ENCODE assay signal across 33 cellular contexts in genomic region chr17:1970843-1971384, GRCh38. TPM values are rescaled to one million over a fixed set of nuclear protein-coding genes. Genes with fewer than 3 reads are reported as not detected.
"Had no signal": no experiment of that assay in that cellular context is flagged by ENCODE, and none has a peak within 500 bp of the region (broad histone marks: within the 10 kb centered on the region; RNA-seq: fewer than 3 reads in every experiment).

No MANE protein-coding gene starts in this region.

- H3K27ac Mint-ChIP-seq: activated CD4-positive, alpha-beta T cell treated with anti-CD3 and anti-CD28 coated beads, Interleukin-2, amount 10 ng/mL, durations not matched to agents 24 days and 14 days; activated CD8-positive, alpha-beta T cell treated with anti-CD3 and anti-CD28 coated beads for 36 hours; activated naive CD8-positive, alpha-beta T cell treated with anti-CD3 and anti-CD28 coated beads for 36 hours; activated T-cell treated with anti-CD3 and anti-CD28 coated beads, Interleukin-2, amount 50 U/mL, for 72 hours; activated T-helper 17 cell treated with anti-CD3 and anti-CD28 coated beads, Interleukin-2, amount 50 U/mL, for 72 hours; T-helper 1 cell treated with Interleukin-12 subunit alpha and Interleukin-12 subunit beta and Interleukin-4 antibody, amounts not matched to agents 30 μg/mL and 1 μg/mL, for 36 hours; T-helper 2 cell treated with Interferon-gamma antibody and Interleukin-4, amounts not matched to agents 5 μg/mL and 100 μg/mL, for 36 hours had no signal

- H3K4me3 Mint-ChIP-seq: activated CD4-positive, alpha-beta T cell treated with anti-CD3 and anti-CD28 coated beads, Interleukin-2, amount 10 ng/mL, durations not matched to agents 24 days and 14 days; activated CD8-positive, alpha-beta T cell treated with anti-CD3 and anti-CD28 coated beads for 36 hours; activated naive CD8-positive, alpha-beta T cell treated with anti-CD3 and anti-CD28 coated beads for 36 hours; activated T-cell treated with anti-CD3 and anti-CD28 coated beads, Interleukin-2, amount 50 U/mL, for 72 hours; activated T-helper 17 cell treated with anti-CD3 and anti-CD28 coated beads, Interleukin-2, amount 50 U/mL, for 72 hours; T-helper 1 cell treated with Interleukin-12 subunit alpha and Interleukin-12 subunit beta and Interleukin-4 antibody, amounts not matched to agents 30 μg/mL and 1 μg/mL, for 36 hours; T-helper 2 cell treated with Interferon-gamma antibody and Interleukin-4, amounts not matched to agents 5 μg/mL and 100 μg/mL, for 36 hours had no signal

- H3K4me2 ChIP-seq: KMS-11, SK-N-SH had no signal

- DNase-seq: activated CD4-positive, alpha-beta T cell treated with anti-CD3 and anti-CD28 coated beads, Interleukin-2, amount 10 ng/mL, durations not matched to agents 24 days and 14 days; activated CD4-positive, alpha-beta T cell treated with anti-CD3 and anti-CD28 coated beads, Interleukin-2, amount 50 U/mL, for 4 hours; activated CD8-positive, alpha-beta T cell treated with anti-CD3 and anti-CD28 coated beads for 36 hours; activated effector memory CD4-positive, alpha-beta T cell treated with anti-CD3 and anti-CD28 coated beads, Interleukin-2, amount 50 U/mL, for 16 hours; activated naive CD4-positive, alpha-beta T cell; activated naive CD4-positive, alpha-beta T cell treated with anti-CD3 and anti-CD28 coated beads, Interleukin-2, amount 50 U/mL, for 16 hours; activated naive CD8-positive, alpha-beta T cell treated with anti-CD3 and anti-CD28 coated beads for 36 hours; activated T-cell treated with anti-CD3 and anti-CD28 coated beads, Interleukin-2, amount 50 U/mL, for 1 hour; activated T-cell treated with anti-CD3 and anti-CD28 coated beads, Interleukin-2, amount 50 U/mL, for 72 hours; amniotic stem cell; aorta; brain microvascular endothelial cell; cerebellar nuclear complex; MM.1S; MV-4-11; NCI-H1092; NCI-H1436 treated with DMSO at 0.1 percent for 48 hours; NCI-H187; NCI-H2029 treated with DMSO at 0.1 percent for 48 hours; NCI-H2107; NCI-H2171; NCI-H510A; NCI-H526 treated with DMSO at 0.1 percent for 48 hours; PC-3; Peyer's patch; RPMI8226; SHP77 treated with DMSO at 0.1 percent for 48 hours; SK-N-SH had no signal

- H3K9ac ChIP-seq: KMS-11, SK-N-SH had no signal

- H3K9me3 ChIP-seq: Peyer's patch, SK-N-SH had no signal

- H3K36me3 ChIP-seq: brain microvascular endothelial cell, Peyer's patch, SJSA1 had no signal

- H3K9me3 Mint-ChIP-seq: activated CD8-positive, alpha-beta T cell treated with anti-CD3 and anti-CD28 coated beads for 36 hours; activated T-helper 17 cell treated with anti-CD3 and anti-CD28 coated beads, Interleukin-2, amount 50 U/mL, for 72 hours had no signal

- H3K27ac ChIP-seq: brain microvascular endothelial cell, KMS-11, Peyer's patch, SJSA1 had no signal

- ATAC-seq: activated CD8-positive, alpha-beta T cell treated with anti-CD3 and anti-CD28 coated beads for 36 hours; activated T-cell treated with anti-CD3 and anti-CD28 coated beads, Interleukin-2, amount 50 U/mL, for 72 hours; activated T-helper 17 cell treated with anti-CD3 and anti-CD28 coated beads, Interleukin-2, amount 50 U/mL, for 72 hours; PC-3 had no signal

- H3K27me3 ChIP-seq: Peyer's patch, SJSA1 had no signal

- H3K4me1 ChIP-seq: Peyer's patch, SJSA1 had no signal

- H3K4me3 ChIP-seq: Peyer's patch, SJSA1 had no signal

RNA-seq across cellular contexts. Expression of gene RTN4RL1, which starts 54.2 kb away (rescaled TPM):
- total RNA-seq: Peyer's patch, SJSA1 had no signal
